Comparison of ENCODE assay signal across 2 cellular contexts in genomic region chr11:61056566-61056965, GRCh38.
TF ChIP-seq lines count a peak whose summit lies in the region.

No MANE protein-coding gene starts in this region.

TF ChIP-seq in GM23338, 12 proteins besides CTCF, POLR2A, EP300 and RAD21 (continued from another document):
- no peak for TF ChIP-seq REST (IDR thresholded peaks at IDR 0.05; ENCODE audit: unreplicated experiment)
- no peak for TF ChIP-seq ZNF462 (CRISPR knock-in tag; IDR thresholded peaks at IDR 0.05)
- no peak for TF ChIP-seq NANOG (IDR thresholded peaks at IDR 0.05; ENCODE audit: borderline replicate concordance)
- TF ChIP-seq, protein P1, sequence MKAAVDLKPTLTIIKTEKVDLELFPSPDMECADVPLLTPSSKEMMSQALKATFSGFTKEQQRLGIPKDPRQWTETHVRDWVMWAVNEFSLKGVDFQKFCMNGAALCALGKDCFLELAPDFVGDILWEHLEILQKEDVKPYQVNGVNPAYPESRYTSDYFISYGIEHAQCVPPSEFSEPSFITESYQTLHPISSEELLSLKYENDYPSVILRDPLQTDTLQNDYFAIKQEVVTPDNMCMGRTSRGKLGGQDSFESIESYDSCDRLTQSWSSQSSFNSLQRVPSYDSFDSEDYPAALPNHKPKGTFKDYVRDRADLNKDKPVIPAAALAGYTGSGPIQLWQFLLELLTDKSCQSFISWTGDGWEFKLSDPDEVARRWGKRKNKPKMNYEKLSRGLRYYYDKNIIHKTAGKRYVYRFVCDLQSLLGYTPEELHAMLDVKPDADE (IDR thresholded peaks at IDR 0.05): no peak
- TF ChIP-seq POLR2AphosphoS5 (IDR thresholded peaks at IDR 0.05; ENCODE audit: low read depth): no peak

TF ChIP-seq in WTC11, 78 proteins besides CTCF, POLR2A, EP300 and RAD21 (continued from another document):
- TF ChIP-seq RELA (CRISPR knock-in tag; IDR thresholded peaks at IDR 0.05; ENCODE audit: borderline replicate concordance): no peak
- TF ChIP-seq MAX (CRISPR knock-in tag; IDR thresholded peaks at IDR 0.05): no peak
- TF ChIP-seq, protein P2, sequence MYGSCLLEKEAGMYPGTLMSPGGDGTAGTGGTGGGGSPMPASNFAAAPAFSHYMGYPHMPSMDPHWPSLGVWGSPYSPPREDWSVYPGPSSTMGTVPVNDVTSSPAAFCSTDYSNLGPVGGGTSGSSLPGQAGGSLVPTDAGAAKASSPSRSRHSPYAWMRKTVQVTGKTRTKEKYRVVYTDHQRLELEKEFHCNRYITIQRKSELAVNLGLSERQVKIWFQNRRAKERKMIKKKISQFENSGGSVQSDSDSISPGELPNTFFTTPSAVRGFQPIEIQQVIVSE (CRISPR knock-in tag; IDR thresholded peaks at IDR 0.05; ENCODE audit: borderline replicate concordance): no peak
- TF ChIP-seq, protein P3, sequence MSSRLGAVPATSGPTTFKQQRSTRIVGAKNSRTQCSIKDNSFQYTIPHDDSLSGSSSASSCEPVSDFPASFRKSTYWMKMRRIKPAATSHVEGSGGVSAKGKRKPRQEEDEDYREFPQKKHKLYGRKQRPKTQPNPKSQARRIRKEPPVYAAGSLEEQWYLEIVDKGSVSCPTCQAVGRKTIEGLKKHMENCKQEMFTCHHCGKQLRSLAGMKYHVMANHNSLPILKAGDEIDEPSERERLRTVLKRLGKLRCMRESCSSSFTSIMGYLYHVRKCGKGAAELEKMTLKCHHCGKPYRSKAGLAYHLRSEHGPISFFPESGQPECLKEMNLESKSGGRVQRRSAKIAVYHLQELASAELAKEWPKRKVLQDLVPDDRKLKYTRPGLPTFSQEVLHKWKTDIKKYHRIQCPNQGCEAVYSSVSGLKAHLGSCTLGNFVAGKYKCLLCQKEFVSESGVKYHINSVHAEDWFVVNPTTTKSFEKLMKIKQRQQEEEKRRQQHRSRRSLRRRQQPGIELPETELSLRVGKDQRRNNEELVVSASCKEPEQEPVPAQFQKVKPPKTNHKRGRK (CRISPR knock-in tag; IDR thresholded peaks at IDR 0.05; ENCODE audit: borderline replicate concordance): no peak
TF ChIP-seq in WTC11: peak in this region for 0.
